ENCODE assay signal across 8 cellular contexts in genomic region chr9:132507670-132508469, GRCh38.
DNase-seq lines count a peak whose midpoint lies in the region; ATAC-seq lines count a peak whose summit lies in the region.

No MANE protein-coding gene starts in this region.

- H3K18ac ChIP-seq in mesenchymal stem cell (ENCODE audit: low read depth in 1 of 2, low read length in 2 of 2), result no peak overlapping the region

- H3K9ac ChIP-seq in mesenchymal stem cell (ENCODE audit: low read length), result no peak overlapping the region

- H3K4me2 ChIP-seq in mesenchymal stem cell (ENCODE audit: low read length, poor library complexity, severe bottlenecking), result no peak overlapping the region

- H3K36me3 Mint-ChIP-seq in activated CD4-positive, alpha-beta memory T cell treated with anti-CD3 and anti-CD28 coated beads, Interleukin-2, amount 10 ng/mL, durations not matched to agents 7 days and 5 days (ENCODE audit: low read depth), result no peaks in the 10 kb centered on the region

- H3K27ac Mint-ChIP-seq in activated CD4-positive, alpha-beta memory T cell treated with anti-CD3 and anti-CD28 coated beads, Interleukin-2, amount 10 ng/mL, durations not matched to agents 7 days and 5 days, result peak overlapping the region; percentile 9

- H3K14ac ChIP-seq in mesenchymal stem cell (ENCODE audit: low read length in 2 of 2), result no peak overlapping the region

- peaks cover 15% of the 10 kb centered on the region for H3K27me3 Mint-ChIP-seq in activated CD4-positive, alpha-beta memory T cell treated with anti-CD3 and anti-CD28 coated beads, Interleukin-2, amount 10 ng/mL, durations not matched to agents 7 days and 5 days

- POLR2A ChIA-PET in activated CD4-positive, alpha-beta memory T cell treated with anti-CD3 and anti-CD28 coated beads, Interleukin-2, amount 10 ng/mL, durations not matched to agents 7 days and 5 days (lab: Charles Lee), result no interaction called here

- peaks cover 15% of the 10 kb centered on the region for H3K4me1 Mint-ChIP-seq in activated CD4-positive, alpha-beta memory T cell treated with anti-CD3 and anti-CD28 coated beads, Interleukin-2, amount 10 ng/mL, durations not matched to agents 7 days and 5 days

- peak; percentile 93 for DNase-seq in AG20443 (ENCODE audit: low spot score)
- peak; percentile 47 for DNase-seq in HCEC 1CT
- DNase-seq in NCI-H748 treated with DMSO at 0.1 percent for 48 hours (lab: John Stamatoyannopoulos, UW), result peak; percentile 65
- DNase-seq in activated CD4-positive, alpha-beta memory T cell treated with anti-CD3 and anti-CD28 coated beads, Interleukin-2, amount 10 ng/mL, durations not matched to agents 7 days and 5 days, result peak; percentile 71
- peak; percentile 8 to 37 (median 27) for DNase-seq in effector memory CD4-positive, alpha-beta T cell
- peak; percentile 69 for DNase-seq in mesenchymal stem cell
- DNase-seq in stimulated activated CD8-positive, alpha-beta memory T cell treated with anti-CD3 and anti-CD28 coated beads, Interleukin-15, amount 100 ng/mL, for 4 hours (ENCODE audit: low read depth in 2 of 2), result peak; percentile 17 to 41

- no peaks in the 10 kb centered on the region for H3K36me3 ChIP-seq in effector memory CD4-positive, alpha-beta T cell (ENCODE audit: control insufficient read depth, insufficient read depth, low read length)
- no peaks in the 10 kb centered on the region for H3K36me3 ChIP-seq in mesenchymal stem cell (ENCODE audit: control insufficient read depth in 1 of 2, insufficient read depth in 2 of 2, low read depth in 1 of 2, low read length in 2 of 2)

- H3K4ac ChIP-seq in mesenchymal stem cell (ENCODE audit: low read depth in 1 of 2, low read length in 2 of 2), result no peak overlapping the region

- H4K91ac ChIP-seq in mesenchymal stem cell (ENCODE audit: low read length), result no peak overlapping the region

- H2BK15ac ChIP-seq in mesenchymal stem cell (ENCODE audit: low read depth, poor library complexity, severe bottlenecking), result no peak overlapping the region

- no peak overlapping the region for H3K27ac ChIP-seq in effector memory CD4-positive, alpha-beta T cell (ENCODE audit: insufficient read depth, low read length, poor library complexity, severe bottlenecking)
- H3K27ac ChIP-seq in mesenchymal stem cell (ENCODE audit: low read length, poor library complexity, severe bottlenecking), result no peak overlapping the region

- H3K23ac ChIP-seq in mesenchymal stem cell (ENCODE audit: low read length in 2 of 2), result no peak overlapping the region

- H3K27me3 ChIP-seq in effector memory CD4-positive, alpha-beta T cell (replicated peaks; ENCODE audit: control insufficient read depth, insufficient read depth, low read length, poor library complexity, severe bottlenecking), result no peaks in the 10 kb centered on the region
- H3K27me3 ChIP-seq in mesenchymal stem cell (ENCODE audit: control insufficient read depth in 1 of 2, insufficient read depth in 1 of 2, low read length in 2 of 2), result peaks cover 50 to 74% of the 10 kb centered on the region in 2 experiments

- H2BK12ac ChIP-seq in mesenchymal stem cell (ENCODE audit: low read length in 2 of 2), result no peak overlapping the region

- no peak overlapping the region for H2AK5ac ChIP-seq in mesenchymal stem cell (ENCODE audit: low read length, severe bottlenecking)

- no peak overlapping the region for H3K4me3 ChIP-seq in effector memory CD4-positive, alpha-beta T cell (ENCODE audit: insufficient read depth, low read depth, low read length, poor library complexity, severe bottlenecking)
- no peak overlapping the region for H3K4me3 ChIP-seq in mesenchymal stem cell (ENCODE audit: insufficient read depth in 1 of 2, low read depth in 1 of 2, low read length in 2 of 2)

- CTCF ChIA-PET in activated CD4-positive, alpha-beta memory T cell treated with anti-CD3 and anti-CD28 coated beads, Interleukin-2, amount 10 ng/mL, durations not matched to agents 7 days and 5 days (lab: Charles Lee), result interaction anchor here (0.6 to 3.2 kb wide), 9 partner anchors 10 to 792 kb away, joined by 3 to 11 read pairs (median 3); no protein-coding TSS in a partner anchor

- H2BK120ac ChIP-seq in mesenchymal stem cell (ENCODE audit: low read depth, low read length), result no peak overlapping the region

- H3K9me3 ChIP-seq in effector memory CD4-positive, alpha-beta T cell (ENCODE audit: control insufficient read depth, low read length), result no peaks in the 10 kb centered on the region
- H3K9me3 ChIP-seq in mesenchymal stem cell (ENCODE audit: control insufficient read depth, low read length), result no peaks in the 10 kb centered on the region

- no peak overlapping the region for H2AFZ ChIP-seq in mesenchymal stem cell (ENCODE audit: low read depth, low read length)

- 50% methylated on average over 24 of the region's 24 CpGs for WGBS in mesenchymal stem cell

- ATAC-seq in HG02763 (IDR thresholded peaks at IDR 0.05; ENCODE audit: unreplicated experiment), result no peak

- H2BK5ac ChIP-seq in mesenchymal stem cell (ENCODE audit: low read depth, low read length, poor library complexity, severe bottlenecking), result no peak overlapping the region

- no peak overlapping the region for H4K8ac ChIP-seq in mesenchymal stem cell (ENCODE audit: low read length)

- no peaks in the 10 kb centered on the region for H3K9me3 Mint-ChIP-seq in activated CD4-positive, alpha-beta memory T cell treated with anti-CD3 and anti-CD28 coated beads, Interleukin-2, amount 10 ng/mL, durations not matched to agents 7 days and 5 days

- H3K4me1 ChIP-seq in effector memory CD4-positive, alpha-beta T cell (ENCODE audit: control insufficient read depth, insufficient read depth, low read length, poor library complexity, severe bottlenecking), result peaks cover 13% of the 10 kb centered on the region
- H3K4me1 ChIP-seq in mesenchymal stem cell (ENCODE audit: control insufficient read depth, insufficient read depth, low read depth, low read length), result peaks cover 4% of the 10 kb centered on the region

- H3K79me1 ChIP-seq in mesenchymal stem cell (replicated peaks; ENCODE audit: low read length, poor library complexity, severe bottlenecking), result no peaks in the 10 kb centered on the region

- H3K4me3 Mint-ChIP-seq in activated CD4-positive, alpha-beta memory T cell treated with anti-CD3 and anti-CD28 coated beads, Interleukin-2, amount 10 ng/mL, durations not matched to agents 7 days and 5 days, result no peak overlapping the region

Comparison
In these comparisons a context has a peak if more than half of its experiments do, and no peak if none do; other contexts are left out.
1. DNase-seq: peak in every context shown above with its lines; median percentile 93 in AG20443; 71 in activated CD4-positive, alpha-beta memory T cell treated with anti-CD3 and anti-CD28 coated beads, Interleukin-2, amount 10 ng/mL, durations not matched to agents 7 days and 5 days; 69 in mesenchymal stem cell; 65 in NCI-H748 treated with DMSO at 0.1 percent for 48 hours; 47 in HCEC 1CT; 29 in stimulated activated CD8-positive, alpha-beta memory T cell treated with anti-CD3 and anti-CD28 coated beads, Interleukin-15, amount 100 ng/mL, for 4 hours; 27 in effector memory CD4-positive, alpha-beta T cell.